In the genomic region with DNA sequence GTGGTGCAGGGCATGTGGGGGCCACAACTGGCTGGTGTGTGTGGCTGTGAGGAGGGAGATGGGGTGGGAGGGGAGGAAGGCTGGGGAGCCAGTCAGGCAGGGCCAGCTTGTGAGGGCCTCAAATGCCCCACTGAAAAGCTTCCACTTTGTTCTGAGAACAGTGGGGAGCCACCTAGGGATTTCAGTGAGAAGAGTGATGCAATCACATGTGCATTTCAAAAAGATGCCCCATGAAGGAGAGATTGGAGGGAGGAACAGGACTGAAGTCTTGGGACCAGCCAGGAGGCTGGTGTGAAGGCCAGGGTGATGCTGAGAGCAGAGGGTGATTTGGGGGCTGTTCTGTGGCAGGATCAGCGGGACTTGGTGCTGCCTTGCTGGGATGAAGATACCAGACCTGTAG, we compare ENCODE assay signal across 1 cellular context.
TF ChIP-seq lines count a peak whose summit lies in the region.

No MANE protein-coding gene starts in this region.

TF ChIP-seq in WTC11, 78 proteins besides CTCF, POLR2A, EP300 and RAD21:
- peak; percentile 27; the same call in 1 of the 2 replicates for TF ChIP-seq MAX (CRISPR knock-in tag; IDR thresholded peaks at IDR 0.05)
- TF ChIP-seq USF2 (CRISPR knock-in tag; IDR thresholded peaks at IDR 0.05) = no peak
